16 cellular contexts compared by ENCODE assay signal in genomic region chr20:38812915-38813573, GRCh38. TPM values are rescaled to one million over a fixed set of nuclear protein-coding genes. Genes with fewer than 3 reads are reported as not detected.
DNase-seq lines count a peak whose midpoint lies in the region; ATAC-seq and TF ChIP-seq lines count a peak whose summit lies in the region.
"Had no signal": no experiment of that assay in that cellular context is flagged by ENCODE, and none has a peak within 500 bp of the region (broad histone marks: within the 10 kb centered on the region; RNA-seq: fewer than 3 reads in every experiment).

No MANE protein-coding gene starts in this region.

- H3K4me3 Mint-ChIP-seq in activated CD4-positive, alpha-beta memory T cell treated with anti-CD3 and anti-CD28 coated beads for 36 hours = no peak overlapping the region
- no peak overlapping the region for H3K4me3 Mint-ChIP-seq in activated CD4-positive, alpha-beta memory T cell treated with anti-CD3 and anti-CD28 coated beads, Interleukin-2, amount 10 ng/mL, durations not matched to agents 7 days and 5 days
- peak overlapping the region in 1 of 3 donors; percentile 31 for H3K4me3 Mint-ChIP-seq in T-cell

- H3K9me3 ChIP-seq in DOHH2 (ENCODE audit: control insufficient read depth, insufficient read depth, low read length) = no peaks in the 10 kb centered on the region
- H3K9me3 ChIP-seq: A549 had no signal

- ATAC-seq in T-cell (replicated peaks in 1 of 4) = peak in 1 of 4 experiments; percentile 13
- ATAC-seq in GM19397 (IDR thresholded peaks at IDR 0.05; ENCODE audit: unreplicated experiment) = no peak
- no peak for ATAC-seq in GM18909 (IDR thresholded peaks at IDR 0.05; ENCODE audit: poor library complexity, unreplicated experiment)
- ATAC-seq: A549 had no signal

- H3K79me2 ChIP-seq in DOHH2 (ENCODE audit: control insufficient read depth, low read length) = peaks cover 99% of the 10 kb centered on the region

- H3K27me3 Mint-ChIP-seq in activated CD4-positive, alpha-beta memory T cell treated with anti-CD3 and anti-CD28 coated beads for 36 hours = no peaks in the 10 kb centered on the region
- no peaks in the 10 kb centered on the region for H3K27me3 Mint-ChIP-seq in activated CD4-positive, alpha-beta memory T cell treated with anti-CD3 and anti-CD28 coated beads, Interleukin-2, amount 10 ng/mL, durations not matched to agents 7 days and 5 days
- no peaks in the 10 kb centered on the region for H3K27me3 Mint-ChIP-seq in T-cell

- no peak for DNase-seq in activated CD4-positive, alpha-beta memory T cell treated with anti-CD3 and anti-CD28 coated beads for 36 hours
- no peak for DNase-seq in activated CD4-positive, alpha-beta memory T cell treated with anti-CD3 and anti-CD28 coated beads, Interleukin-2, amount 10 ng/mL, durations not matched to agents 7 days and 5 days
- no peak for DNase-seq in T-cell
- peak; percentile 3 for DNase-seq in inferior parietal cortex (ENCODE audit: extremely low spot score)
- DNase-seq in OCI-M1 (lab: John Stamatoyannopoulos, UW) = no peak
- DNase-seq: activated CD4-positive, alpha-beta T cell treated with anti-CD3 and anti-CD28 coated beads for 48 hours; Karpas-422; NCI-H1417 treated with DMSO at 0.1 percent for 48 hours; NCI-H226; SHP77 treated with DMSO at 0.1 percent for 48 hours; T1000 had no signal

- peaks cover 72% of the 10 kb centered on the region for H3K4me1 ChIP-seq in DOHH2 (ENCODE audit: control insufficient read depth, low read length)

- H3K27ac ChIP-seq in DOHH2 (ENCODE audit: low read depth, low read length) = peak overlapping the region; percentile 28; the same call in 1 of the 2 replicates
- H3K27ac ChIP-seq: A549 had no signal

- H3K27ac Mint-ChIP-seq in activated CD4-positive, alpha-beta memory T cell treated with anti-CD3 and anti-CD28 coated beads for 36 hours = peak overlapping the region; percentile 33
- no peak overlapping the region for H3K27ac Mint-ChIP-seq in activated CD4-positive, alpha-beta memory T cell treated with anti-CD3 and anti-CD28 coated beads, Interleukin-2, amount 10 ng/mL, durations not matched to agents 7 days and 5 days
- H3K27ac Mint-ChIP-seq in T-cell = peak overlapping the region; percentile 51 to 80
- H3K27ac Mint-ChIP-seq: progenitor cell of endocrine pancreas had no signal

- peak overlapping the region; percentile 29 for H3K4me2 ChIP-seq in DOHH2 (ENCODE audit: low read length)
- H3K4me2 ChIP-seq: A549 had no signal

- no peak overlapping the region for H3K4me3 ChIP-seq in DOHH2 (ENCODE audit: low read length)
- H3K4me3 ChIP-seq: A549 had no signal

- intact Hi-C loops in activated CD4-positive, alpha-beta memory T cell treated with anti-CD3 and anti-CD28 coated beads for 36 hours (cut with micrococcal nuclease) = no loop called here

- no peaks in the 10 kb centered on the region for H3K9me2 ChIP-seq in DOHH2 (replicated peaks; ENCODE audit: control insufficient read depth, low read length)

- 0 out of 2 replicates have a peak, but pooled peaks cover 2% of the 10 kb centered on the region for H3F3A ChIP-seq in DOHH2 (ENCODE audit: control insufficient read depth, insufficient read depth)

- no peaks in the 10 kb centered on the region for H3K9me3 Mint-ChIP-seq in activated CD4-positive, alpha-beta memory T cell treated with anti-CD3 and anti-CD28 coated beads for 36 hours
- no peaks in the 10 kb centered on the region for H3K9me3 Mint-ChIP-seq in activated CD4-positive, alpha-beta memory T cell treated with anti-CD3 and anti-CD28 coated beads, Interleukin-2, amount 10 ng/mL, durations not matched to agents 7 days and 5 days
- H3K9me3 Mint-ChIP-seq in T-cell = no peaks in the 10 kb centered on the region

- CTCF ChIA-PET in activated CD4-positive, alpha-beta memory T cell treated with anti-CD3 and anti-CD28 coated beads for 36 hours (lab: Charles Lee) = no interaction called here
- CTCF ChIA-PET in activated CD4-positive, alpha-beta memory T cell treated with anti-CD3 and anti-CD28 coated beads, Interleukin-2, amount 10 ng/mL, durations not matched to agents 7 days and 5 days (lab: Charles Lee) = no interaction called here
- CTCF ChIA-PET in T-cell (lab: Charles Lee) = no interaction called here

- POLR2A ChIA-PET in activated CD4-positive, alpha-beta memory T cell treated with anti-CD3 and anti-CD28 coated beads for 36 hours (lab: Charles Lee) = no interaction called here
- POLR2A ChIA-PET in activated CD4-positive, alpha-beta memory T cell treated with anti-CD3 and anti-CD28 coated beads, Interleukin-2, amount 10 ng/mL, durations not matched to agents 7 days and 5 days (lab: Charles Lee) = no interaction called here
- POLR2A ChIA-PET in T-cell (lab: Charles Lee) = interaction anchor here in 1 of 2 donors (1.4 kb wide), 1 partner anchor 60 kb away, joined by 3 read pairs; no protein-coding TSS in a partner anchor

- H3K36me3 Mint-ChIP-seq in activated CD4-positive, alpha-beta memory T cell treated with anti-CD3 and anti-CD28 coated beads for 36 hours = peaks cover 68% of the 10 kb centered on the region
- peaks cover 71% of the 10 kb centered on the region for H3K36me3 Mint-ChIP-seq in activated CD4-positive, alpha-beta memory T cell treated with anti-CD3 and anti-CD28 coated beads, Interleukin-2, amount 10 ng/mL, durations not matched to agents 7 days and 5 days (ENCODE audit: low read depth)
- peaks cover 52% of the 10 kb centered on the region for H3K36me3 Mint-ChIP-seq in T-cell

- H4K20me1 ChIP-seq in DOHH2 (ENCODE audit: control insufficient read depth, insufficient read depth, low read depth, low read length) = peaks cover 41% of the 10 kb centered on the region; the same call in 1 of the 2 replicates

- H3K4me1 Mint-ChIP-seq in activated CD4-positive, alpha-beta memory T cell treated with anti-CD3 and anti-CD28 coated beads for 36 hours (ENCODE audit: low read depth) = peaks cover 91% of the 10 kb centered on the region
- peaks cover 79% of the 10 kb centered on the region for H3K4me1 Mint-ChIP-seq in activated CD4-positive, alpha-beta memory T cell treated with anti-CD3 and anti-CD28 coated beads, Interleukin-2, amount 10 ng/mL, durations not matched to agents 7 days and 5 days
- peaks cover 91 to 97% (median 94%) of the 10 kb centered on the region in 3 donors for H3K4me1 Mint-ChIP-seq in T-cell

- peaks cover 86% of the 10 kb centered on the region for H3K36me3 ChIP-seq in DOHH2 (ENCODE audit: control insufficient read depth, low read length)

- no peak for TF ChIP-seq CTCF in DOHH2 (IDR thresholded peaks at IDR 0.05; ENCODE audit: low read depth, low read length, poor library complexity, severe bottlenecking)

- no peaks in the 10 kb centered on the region for H3K27me3 ChIP-seq in DOHH2 (ENCODE audit: control insufficient read depth, low read length)

RNA-seq across cellular contexts. Expression of gene PPP1R16B, which starts 7.5 kb away (rescaled TPM):
- 100 to 1,000 TPM; 111 to 114 TPM for total RNA-seq in activated CD4-positive, alpha-beta memory T cell treated with anti-CD3 and anti-CD28 coated beads for 36 hours
- total RNA-seq in activated CD4-positive, alpha-beta memory T cell treated with anti-CD3 and anti-CD28 coated beads, Interleukin-2, amount 10 ng/mL, durations not matched to agents 7 days and 5 days = 100 to 1,000 TPM; 113 to 119 TPM
- 10 to 100 TPM; 32.0 to 58.5 (median 50.2) TPM for total RNA-seq in T-cell
- total RNA-seq: progenitor cell of endocrine pancreas had no signal
